In genomic region chr14:73437206-73437605, GRCh38 we compare ENCODE assay signal across 29 cellular contexts.
"Had no signal": no experiment of that assay in that cellular context is flagged by ENCODE, and none has a peak within 500 bp of the region (broad histone marks: within the 10 kb centered on the region; RNA-seq: fewer than 3 reads in every experiment).

No MANE protein-coding gene starts in this region.

- H3K9me3 ChIP-seq: colonic mucosa, esophagus squamous epithelium, gastrocnemius medialis, heart right ventricle, left lung, lower lobe of right lung, mucosa of descending colon had no signal

- ATAC-seq: effector memory CD8-positive, alpha-beta T cell; esophagus mucosa; gastrocnemius medialis; heart right ventricle; left cardiac atrium; left lung; left ventricle myocardium superior; lower lobe of right lung; mucosa of descending colon had no signal

- H3K36me3 Mint-ChIP-seq: immature natural killer cell, mesothelial cell of epicardium, naive B cell had no signal

- H3K36me3 ChIP-seq: colonic mucosa, esophagus squamous epithelium, gastrocnemius medialis, heart right ventricle, left lung, lower lobe of right lung had no signal

- DNase-seq: colonic mucosa; cortex of kidney; effector CD8-positive, alpha-beta T cell; effector memory CD8-positive, alpha-beta T cell; endodermal cell; erythroblast; esophagus squamous epithelium; foreskin fibroblast; foreskin melanocyte; gastrocnemius medialis; glutamatergic neuron; head of caudate nucleus; heart right ventricle; hippocampal formation; immature natural killer cell; left cardiac atrium; left lung; left ventricle myocardium superior; lower lobe of right lung; mesenchymal stem cell; mucosa of descending colon; naive B cell had no signal

- H3K27me3 Mint-ChIP-seq: dendritic cell treated with granulocyte-macrophage colony-stimulating factor and Interleukin-4, amounts not matched to agents 40 ng/mL and 50 ng/mL, for 4 days; effector memory CD8-positive, alpha-beta T cell; naive B cell had no signal

- H3K27me3 ChIP-seq: colonic mucosa, esophagus squamous epithelium, gastrocnemius medialis, heart right ventricle, left lung had no signal

- H3K4me3 ChIP-seq: colonic mucosa, esophagus squamous epithelium, gastrocnemius medialis, heart right ventricle, left lung, lower lobe of right lung, mucosa of descending colon had no signal

- H3K27ac ChIP-seq: colonic mucosa, epithelial cell of prostate, esophagus squamous epithelium, gastrocnemius medialis, heart right ventricle, left lung, lower lobe of right lung had no signal

- H3K4me1 ChIP-seq: colonic mucosa had no signal

- FAIRE-seq: endometrium, islet of Langerhans, keratinocyte had no signal

- H3K27ac Mint-ChIP-seq: dendritic cell treated with granulocyte-macrophage colony-stimulating factor and Interleukin-4, amounts not matched to agents 40 ng/mL and 50 ng/mL, for 4 days; effector memory CD8-positive, alpha-beta T cell; endodermal cell; mesothelial cell of epicardium had no signal

- H3K4me3 Mint-ChIP-seq: dendritic cell treated with granulocyte-macrophage colony-stimulating factor and Interleukin-4, amounts not matched to agents 40 ng/mL and 50 ng/mL, for 4 days; effector memory CD8-positive, alpha-beta T cell; endodermal cell; immature natural killer cell; mesothelial cell of epicardium; naive B cell had no signal
